Comparison of ENCODE assay signal across 1 cellular context in the genomic region with DNA sequence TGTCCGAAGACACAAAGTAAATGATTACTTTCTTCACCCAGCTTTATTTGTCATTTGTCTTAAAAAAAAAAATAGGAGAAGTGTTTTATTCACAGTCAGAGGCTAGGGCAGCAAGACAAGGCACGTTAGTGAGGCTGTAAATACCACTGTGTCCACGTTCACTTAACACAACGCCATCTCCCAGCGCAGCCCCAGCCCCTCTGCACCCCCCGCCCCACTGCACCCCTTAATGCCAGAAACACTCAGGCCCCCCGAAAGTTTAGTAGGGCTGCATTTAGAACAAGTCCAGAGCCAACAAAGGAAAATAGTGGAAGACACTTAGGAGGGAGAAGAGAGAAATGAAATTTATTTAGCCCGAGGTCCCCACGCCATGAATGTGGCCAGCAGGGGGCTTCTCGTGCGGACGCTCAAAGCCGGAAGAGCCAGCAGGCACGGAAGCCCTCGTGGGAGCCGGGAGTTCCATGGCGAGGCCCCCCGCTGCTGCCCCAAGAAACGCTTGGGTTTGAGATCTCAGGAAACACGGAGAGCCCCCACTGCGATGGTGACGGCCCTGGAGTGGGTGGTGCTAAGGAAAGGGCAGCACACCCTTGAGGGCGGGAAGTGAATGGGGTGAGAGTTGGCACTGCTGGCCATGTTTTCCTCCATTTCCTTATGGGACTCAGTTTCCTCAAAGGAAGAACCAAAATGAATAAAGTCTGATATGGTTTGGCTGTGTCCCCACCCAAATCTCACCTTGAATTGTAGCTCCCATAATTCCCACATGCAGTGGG.
A peak's percentile ranks its signal among the peaks of the same experiment; 100 is the strongest.
TF ChIP-seq lines count a peak whose summit lies in the region.

No MANE protein-coding gene starts in this region.

TF ChIP-seq in K562, 482 proteins besides CTCF, POLR2A, EP300 and RAD21 (continued from another document and continues in another):
- TF ChIP-seq POLR3A (IDR thresholded peaks at IDR 0.05; ENCODE audit: borderline replicate concordance, extremely low read depth, insufficient read depth, insufficient read length) (no peak), NFE2 (IDR thresholded peaks at IDR 0.05; ENCODE audit: low read depth) (no peak), SRSF7 (optimal IDR thresholded peaks at IDR 0.05; ENCODE audit: low read depth, low read length) (no peak), CCAR2 (IDR thresholded peaks at IDR 0.05; ENCODE audit: low read depth, low read length) (no peak), HMGN3 (IDR thresholded peaks at IDR 0.05; ENCODE audit: borderline replicate concordance, extremely low read depth, insufficient read length, low read depth, low read length) (no peak), L3MBTL2 (IDR thresholded peaks at IDR 0.05) (peak; percentile 99), LARP7 (IDR thresholded peaks at IDR 0.05) (no peak), PHTF2 (CRISPR knock-in tag; IDR thresholded peaks at IDR 0.05) (no peak), MCM3 (IDR thresholded peaks at IDR 0.05) (no peak), POLR2AphosphoS5 (IDR thresholded peaks at IDR 0.05; ENCODE audit: control insufficient read depth, insufficient read depth, low read depth, low read length) (no peak), TEAD1 (CRISPR knock-in tag; IDR thresholded peaks at IDR 0.05) (peak in 1 of 2 experiments; percentile 49; a peak in 1 of 4 replicates), ZNF76 (CRISPR knock-in tag; IDR thresholded peaks at IDR 0.05; ENCODE audit: borderline replicate concordance) (peak; percentile 59; the same call in 1 of the 2 replicates), TAF9B (IDR thresholded peaks at IDR 0.05; ENCODE audit: partially characterized antibody) (no peak), SP2 (IDR thresholded peaks at IDR 0.05; ENCODE audit: extremely low read depth, low read depth, low read length, poor library complexity, severe bottlenecking) (no peak), PTRF (tag; IDR thresholded peaks at IDR 0.05) (no peak), HNRNPUL1 (IDR thresholded peaks at IDR 0.05; ENCODE audit: low read length) (no peak), THRAP3 (IDR thresholded peaks at IDR 0.05; ENCODE audit: borderline replicate concordance) (no peak), ZNF696 (CRISPR knock-in tag; conservative IDR thresholded peaks at IDR 0.05) (no peak), ZNF589 (CRISPR knock-in tag; IDR thresholded peaks at IDR 0.05; ENCODE audit: low read depth) (peak; percentile 81; the same call in 1 of the 2 replicates), XRCC5 (IDR thresholded peaks at IDR 0.05; ENCODE audit: low read depth, low read length) (no peak), ZNF507 (tag; conservative IDR thresholded peaks at IDR 0.05) (no peak), COPS2 (conservative IDR thresholded peaks at IDR 0.05) (no peak), NFXL1 (CRISPR knock-in tag; IDR thresholded peaks at IDR 0.05) (no peak)
- TF ChIP-seq, protein P1, sequence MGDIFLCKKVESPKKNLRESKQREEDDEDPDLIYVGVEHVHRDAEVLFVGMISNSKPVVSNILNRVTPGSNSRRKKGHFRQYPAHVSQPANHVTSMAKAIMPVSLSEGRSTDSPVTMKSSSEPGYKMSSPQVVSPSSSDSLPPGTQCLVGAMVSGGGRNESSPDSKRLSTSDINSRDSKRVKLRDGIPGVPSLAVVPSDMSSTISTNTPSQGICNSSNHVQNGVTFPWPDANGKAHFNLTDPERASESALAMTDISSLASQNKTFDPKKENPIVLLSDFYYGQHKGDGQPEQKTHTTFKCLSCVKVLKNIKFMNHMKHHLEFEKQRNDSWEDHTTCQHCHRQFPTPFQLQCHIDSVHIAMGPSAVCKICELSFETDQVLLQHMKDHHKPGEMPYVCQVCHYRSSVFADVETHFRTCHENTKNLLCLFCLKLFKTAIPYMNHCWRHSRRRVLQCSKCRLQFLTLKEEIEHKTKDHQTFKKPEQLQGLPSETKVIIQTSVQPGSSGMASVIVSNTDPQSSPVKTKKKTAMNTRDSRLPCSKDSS (IDR thresholded peaks at IDR 0.05; ENCODE audit: low read depth, partially characterized antibody) = no peak
- TF ChIP-seq, protein P2, sequence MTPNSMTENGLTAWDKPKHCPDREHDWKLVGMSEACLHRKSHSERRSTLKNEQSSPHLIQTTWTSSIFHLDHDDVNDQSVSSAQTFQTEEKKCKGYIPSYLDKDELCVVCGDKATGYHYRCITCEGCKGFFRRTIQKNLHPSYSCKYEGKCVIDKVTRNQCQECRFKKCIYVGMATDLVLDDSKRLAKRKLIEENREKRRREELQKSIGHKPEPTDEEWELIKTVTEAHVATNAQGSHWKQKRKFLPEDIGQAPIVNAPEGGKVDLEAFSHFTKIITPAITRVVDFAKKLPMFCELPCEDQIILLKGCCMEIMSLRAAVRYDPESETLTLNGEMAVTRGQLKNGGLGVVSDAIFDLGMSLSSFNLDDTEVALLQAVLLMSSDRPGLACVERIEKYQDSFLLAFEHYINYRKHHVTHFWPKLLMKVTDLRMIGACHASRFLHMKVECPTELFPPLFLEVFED (CRISPR knock-in tag; conservative IDR thresholded peaks at IDR 0.05) = 0 out of 2 replicates have a peak, but pooled peaks have one; percentile 18
- TF ChIP-seq, protein P3, sequence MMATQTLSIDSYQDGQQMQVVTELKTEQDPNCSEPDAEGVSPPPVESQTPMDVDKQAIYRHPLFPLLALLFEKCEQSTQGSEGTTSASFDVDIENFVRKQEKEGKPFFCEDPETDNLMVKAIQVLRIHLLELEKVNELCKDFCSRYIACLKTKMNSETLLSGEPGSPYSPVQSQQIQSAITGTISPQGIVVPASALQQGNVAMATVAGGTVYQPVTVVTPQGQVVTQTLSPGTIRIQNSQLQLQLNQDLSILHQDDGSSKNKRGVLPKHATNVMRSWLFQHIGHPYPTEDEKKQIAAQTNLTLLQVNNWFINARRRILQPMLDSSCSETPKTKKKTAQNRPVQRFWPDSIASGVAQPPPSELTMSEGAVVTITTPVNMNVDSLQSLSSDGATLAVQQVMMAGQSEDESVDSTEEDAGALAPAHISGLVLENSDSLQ (IDR thresholded peaks at IDR 0.05) = no peak
- TF ChIP-seq, protein P4, sequence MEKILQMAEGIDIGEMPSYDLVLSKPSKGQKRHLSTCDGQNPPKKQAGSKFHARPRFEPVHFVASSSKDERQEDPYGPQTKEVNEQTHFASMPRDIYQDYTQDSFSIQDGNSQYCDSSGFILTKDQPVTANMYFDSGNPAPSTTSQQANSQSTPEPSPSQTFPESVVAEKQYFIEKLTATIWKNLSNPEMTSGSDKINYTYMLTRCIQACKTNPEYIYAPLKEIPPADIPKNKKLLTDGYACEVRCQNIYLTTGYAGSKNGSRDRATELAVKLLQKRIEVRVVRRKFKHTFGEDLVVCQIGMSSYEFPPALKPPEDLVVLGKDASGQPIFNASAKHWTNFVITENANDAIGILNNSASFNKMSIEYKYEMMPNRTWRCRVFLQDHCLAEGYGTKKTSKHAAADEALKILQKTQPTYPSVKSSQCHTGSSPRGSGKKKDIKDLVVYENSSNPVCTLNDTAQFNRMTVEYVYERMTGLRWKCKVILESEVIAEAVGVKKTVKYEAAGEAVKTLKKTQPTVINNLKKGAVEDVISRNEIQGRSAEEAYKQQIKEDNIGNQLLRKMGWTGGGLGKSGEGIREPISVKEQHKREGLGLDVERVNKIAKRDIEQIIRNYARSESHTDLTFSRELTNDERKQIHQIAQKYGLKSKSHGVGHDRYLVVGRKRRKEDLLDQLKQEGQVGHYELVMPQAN (IDR thresholded peaks at IDR 0.05; ENCODE audit: borderline replicate concordance) = no peak
- TF ChIP-seq, protein P5, sequence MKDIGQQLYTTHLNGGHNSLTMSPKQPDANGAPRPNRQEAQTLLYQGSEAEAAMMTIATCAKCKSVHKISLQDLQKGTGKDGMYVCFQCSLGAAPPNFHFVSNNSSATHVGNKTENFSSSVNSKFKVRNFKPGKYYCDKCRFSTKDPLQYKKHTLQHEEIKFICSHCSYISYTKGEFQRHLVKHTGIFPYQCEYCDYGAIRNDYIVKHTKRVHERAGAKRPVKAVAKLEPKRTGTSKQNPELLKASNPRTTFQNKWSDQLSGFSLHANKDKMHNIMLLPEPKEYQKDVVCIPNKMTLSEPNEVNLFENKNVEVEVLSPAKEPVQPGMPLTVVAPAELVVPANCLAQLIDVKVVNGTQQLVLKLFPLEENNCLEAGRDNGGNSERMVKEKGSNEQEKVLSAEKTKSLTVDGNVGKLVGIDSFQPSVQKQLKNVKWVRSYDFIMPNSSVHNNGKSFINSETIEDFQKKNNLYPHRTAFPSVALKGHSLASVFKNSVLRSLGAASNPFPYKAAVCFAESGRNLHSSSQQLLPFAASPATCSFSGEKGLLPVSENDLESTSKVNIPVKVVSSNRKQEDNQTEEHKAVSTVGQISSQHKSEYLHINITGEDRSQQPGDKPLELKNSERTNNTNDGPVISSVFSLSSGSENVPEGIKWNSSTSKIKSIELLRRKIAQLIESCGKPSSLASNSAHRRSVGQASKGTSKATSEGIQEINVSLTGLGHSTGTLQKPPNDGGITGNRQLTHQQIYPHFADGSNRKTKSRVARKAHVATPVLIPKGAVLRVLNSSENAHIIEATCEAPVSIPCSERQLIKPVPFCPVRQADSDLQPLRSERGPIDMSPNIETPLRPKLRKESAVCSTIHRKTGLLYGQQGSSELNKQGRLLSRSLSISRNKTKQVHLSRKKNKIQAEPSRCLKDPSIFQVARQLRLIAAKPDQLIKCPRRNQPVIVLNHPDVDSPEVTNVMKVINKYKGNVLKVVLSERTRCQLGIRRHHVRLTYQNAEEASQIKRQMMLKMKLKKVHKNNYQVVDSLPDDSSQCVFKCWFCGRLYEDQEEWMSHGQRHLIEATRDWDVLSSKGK (CRISPR knock-in tag; IDR thresholded peaks at IDR 0.05) = no peak
- TF ChIP-seq, protein P6, sequence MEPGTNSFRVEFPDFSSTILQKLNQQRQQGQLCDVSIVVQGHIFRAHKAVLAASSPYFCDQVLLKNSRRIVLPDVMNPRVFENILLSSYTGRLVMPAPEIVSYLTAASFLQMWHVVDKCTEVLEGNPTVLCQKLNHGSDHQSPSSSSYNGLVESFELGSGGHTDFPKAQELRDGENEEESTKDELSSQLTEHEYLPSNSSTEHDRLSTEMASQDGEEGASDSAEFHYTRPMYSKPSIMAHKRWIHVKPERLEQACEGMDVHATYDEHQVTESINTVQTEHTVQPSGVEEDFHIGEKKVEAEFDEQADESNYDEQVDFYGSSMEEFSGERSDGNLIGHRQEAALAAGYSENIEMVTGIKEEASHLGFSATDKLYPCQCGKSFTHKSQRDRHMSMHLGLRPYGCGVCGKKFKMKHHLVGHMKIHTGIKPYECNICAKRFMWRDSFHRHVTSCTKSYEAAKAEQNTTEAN (CRISPR knock-in tag; IDR thresholded peaks at IDR 0.05) = no peak
- TF ChIP-seq, protein P7, sequence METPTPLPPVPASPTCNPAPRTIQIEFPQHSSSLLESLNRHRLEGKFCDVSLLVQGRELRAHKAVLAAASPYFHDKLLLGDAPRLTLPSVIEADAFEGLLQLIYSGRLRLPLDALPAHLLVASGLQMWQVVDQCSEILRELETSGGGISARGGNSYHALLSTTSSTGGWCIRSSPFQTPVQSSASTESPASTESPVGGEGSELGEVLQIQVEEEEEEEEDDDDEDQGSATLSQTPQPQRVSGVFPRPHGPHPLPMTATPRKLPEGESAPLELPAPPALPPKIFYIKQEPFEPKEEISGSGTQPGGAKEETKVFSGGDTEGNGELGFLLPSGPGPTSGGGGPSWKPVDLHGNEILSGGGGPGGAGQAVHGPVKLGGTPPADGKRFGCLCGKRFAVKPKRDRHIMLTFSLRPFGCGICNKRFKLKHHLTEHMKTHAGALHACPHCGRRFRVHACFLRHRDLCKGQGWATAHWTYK (CRISPR knock-in tag; IDR thresholded peaks at IDR 0.05) = no peak
